7 cellular contexts compared by ENCODE assay signal in the genomic region with DNA sequence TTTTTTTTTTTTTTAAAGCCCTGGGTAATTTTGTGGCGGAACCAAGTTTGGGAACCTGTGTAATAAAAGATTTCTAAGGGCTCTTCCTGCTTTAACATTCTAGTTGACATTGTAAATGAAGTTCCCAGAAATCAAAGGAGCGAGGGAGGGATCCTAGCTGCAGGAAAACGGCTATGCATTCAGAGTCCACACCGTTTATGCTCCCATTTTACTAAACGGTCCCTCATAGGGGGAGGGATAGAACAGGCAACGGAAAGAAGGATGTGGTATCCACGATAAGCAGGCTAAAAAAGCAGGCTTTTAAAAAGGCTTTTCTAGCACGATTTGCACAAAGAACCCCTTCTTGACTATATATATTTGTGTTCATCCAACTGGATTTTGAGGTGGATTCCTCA. TPM values are rescaled to one million over a fixed set of nuclear protein-coding genes. Genes with fewer than 3 reads are reported as not detected.
DNase-seq lines count a peak whose midpoint lies in the region; ATAC-seq and TF ChIP-seq lines count a peak whose summit lies in the region.

No MANE protein-coding gene starts in this region.

- peak; percentile 15 for DNase-seq in NCI-H146 (lab: John Stamatoyannopoulos, UW)
- no peak for DNase-seq in central memory CD8-positive, alpha-beta T cell (ENCODE audit: low spot score in 2 of 2)
- DNase-seq in medulla oblongata (ENCODE audit: extremely low spot score): peak; percentile 5
- DNase-seq in vagina (ENCODE audit: extremely low spot score in 2 of 2): no peak

- TF ChIP-seq CTCF in vagina (IDR thresholded peaks at IDR 0.05): no peak

- ATAC-seq in GM19395 (IDR thresholded peaks at IDR 0.05; ENCODE audit: unreplicated experiment) (peak; percentile 37), HG03139 (IDR thresholded peaks at IDR 0.05; ENCODE audit: unreplicated experiment) (no peak), HG02623 (IDR thresholded peaks at IDR 0.05; ENCODE audit: unreplicated experiment) (no peak)
- ATAC-seq in central memory CD8-positive, alpha-beta T cell (replicated peaks; ENCODE audit: extremely low read depth, poor library complexity, severe bottlenecking): peak; percentile 40

- H3K4me3 Mint-ChIP-seq in central memory CD8-positive, alpha-beta T cell: peak overlapping the region; percentile 91

- no peaks in the 10 kb centered on the region for H3K27me3 ChIP-seq in vagina

- peaks cover 19% of the 10 kb centered on the region for H3K4me1 ChIP-seq in vagina

- peak overlapping the region; percentile 91 for H3K27ac Mint-ChIP-seq in central memory CD8-positive, alpha-beta T cell (ENCODE audit: low read depth)

- no peaks in the 10 kb centered on the region for H3K27me3 Mint-ChIP-seq in central memory CD8-positive, alpha-beta T cell

- H3K36me3 Mint-ChIP-seq in central memory CD8-positive, alpha-beta T cell (ENCODE audit: insufficient read depth): peaks cover 4% of the 10 kb centered on the region

- no peaks in the 10 kb centered on the region for H3K9me3 ChIP-seq in vagina

- intact Hi-C loops in vagina (cut with DNase I): no loop called here

- H3K4me1 Mint-ChIP-seq in central memory CD8-positive, alpha-beta T cell: peaks cover 32% of the 10 kb centered on the region

- peak overlapping the region; percentile 71 for H3K27ac ChIP-seq in vagina

- no peaks in the 10 kb centered on the region for H3K9me3 Mint-ChIP-seq in central memory CD8-positive, alpha-beta T cell

- peaks cover 0 to 2% of the 10 kb centered on the region in 2 donors for H3K36me3 ChIP-seq in vagina

- peak overlapping the region; percentile 73 to 76 for H3K4me3 ChIP-seq in vagina

- TF ChIP-seq POLR2A in vagina (IDR thresholded peaks at IDR 0.05): no peak

RNA-seq across cellular contexts. Expression of a gene that starts 0.6 kb away (rescaled TPM):
- 20.9 TPM for total RNA-seq in vagina

RNA-seq across cellular contexts. Expression of a gene that starts 35.7 kb away (rescaled TPM):
- total RNA-seq in vagina: not detected

RNA-seq across cellular contexts. Expression of a gene that starts 56.8 kb away (rescaled TPM):
- total RNA-seq in vagina: 23.3 TPM

Comparison
In these comparisons a context has a peak if more than half of its experiments do, and no peak if none do; other contexts are left out.
1. ATAC-seq: peak in GM19395 (single experiment) and central memory CD8-positive, alpha-beta T cell (single experiment); none in HG03139 (single experiment) and HG02623 (single experiment).
2. DNase-seq: peak in NCI-H146 (single experiment) and medulla oblongata (single experiment); none in central memory CD8-positive, alpha-beta T cell (0 of 2) and vagina (0 of 2).